ENCODE assay signal across 8 cellular contexts in the genomic region with DNA sequence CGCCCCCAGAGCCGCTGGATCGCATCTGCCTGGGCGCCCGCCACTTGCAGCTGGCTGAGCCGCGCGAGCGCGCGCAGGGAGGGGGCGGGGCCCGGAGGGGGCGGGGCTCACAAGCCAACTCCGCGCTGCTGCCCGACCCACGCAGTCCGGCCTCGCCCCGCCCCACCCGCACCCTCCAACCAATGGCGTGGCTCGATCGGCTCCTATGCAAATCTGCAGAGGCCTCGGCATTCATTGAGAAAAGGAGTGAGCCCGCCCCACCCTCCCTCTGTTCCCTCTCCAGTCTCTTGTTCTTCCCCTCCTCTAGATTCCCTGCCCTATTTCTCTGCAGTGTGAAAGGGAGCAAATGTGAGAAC. TPM values are rescaled to one million over a fixed set of nuclear protein-coding genes. Genes with fewer than 3 reads are reported as not detected.
DNase-seq lines count a peak whose midpoint lies in the region; ATAC-seq, FAIRE-seq and TF ChIP-seq lines count a peak whose summit lies in the region.

ALK (minus strand) TSS at position 27 of the 356 bp plus-strand sequence. CDS start 927 bp downstream, outside the sequence.

- DNase-seq in D721Med (ENCODE audit: insufficient read length, low spot score) (peak; percentile 79), SHP77 treated with DMSO at 0.1 percent for 48 hours (lab: John Stamatoyannopoulos, UW) (peak; percentile 80), glutamatergic neuron (peak; percentile 96), osteoblast (ENCODE audit: insufficient read length, low spot score, missing footprints) (peak; percentile 93), tibial artery (peak; percentile 72 to 78)

- peaks cover 50% of the 10 kb centered on the region for H3K27me3 Mint-ChIP-seq in activated naive CD4-positive, alpha-beta T cell treated with anti-CD3 and anti-CD28 coated beads, Interleukin-2, amount 50 U/mL, for 24 hours
- H3K27me3 Mint-ChIP-seq in glutamatergic neuron (ENCODE audit: unreplicated experiment), result peaks cover 6% of the 10 kb centered on the region

- TF ChIP-seq CTCF in D721Med (IDR thresholded peaks at IDR 0.05; ENCODE audit: insufficient read depth, missing control alignments), result no peak
- no peak for TF ChIP-seq CTCF in KMS-11 (conservative IDR thresholded peaks at IDR 0.05; ENCODE audit: low read depth, low read length)
- no peak for TF ChIP-seq CTCF in glutamatergic neuron (IDR thresholded peaks at IDR 0.05; ENCODE audit: partially characterized antibody, unreplicated experiment)
- no peak for TF ChIP-seq CTCF in osteoblast (IDR thresholded peaks at IDR 0.05; ENCODE audit: extremely low read depth, low read depth, low read length)
- TF ChIP-seq CTCF in tibial artery (IDR thresholded peaks at IDR 0.05), result no peak

- H3K4me2 ChIP-seq in KMS-11 (peak within 1 kb of the TSS; percentile 97), osteoblast (ENCODE audit: insufficient read depth, low read length) (no peak within 1 kb of the TSS)

- no peaks in the 10 kb centered on the region for H3K9me3 ChIP-seq in osteoblast (ENCODE audit: low read depth, low read length)
- H3K9me3 ChIP-seq in tibial artery, result no peaks in the 10 kb centered on the region

- H3K36me3 ChIP-seq in KMS-11 (ENCODE audit: insufficient read depth), result no peaks in the 10 kb centered on the region
- no peaks in the 10 kb centered on the region for H3K36me3 ChIP-seq in osteoblast (ENCODE audit: insufficient read depth, low read length)
- no peaks in the 10 kb centered on the region for H3K36me3 ChIP-seq in tibial artery

- H3K79me2 ChIP-seq in KMS-11 (ENCODE audit: insufficient read depth, low read depth) (no peaks in the 10 kb centered on the region), osteoblast (ENCODE audit: insufficient read depth, low read length) (no peaks in the 10 kb centered on the region)

- FAIRE-seq in D721Med (lab: Jason Lieb, UNC), result no peak

- H3K36me3 Mint-ChIP-seq in activated naive CD4-positive, alpha-beta T cell treated with anti-CD3 and anti-CD28 coated beads, Interleukin-2, amount 50 U/mL, for 24 hours, result no peaks in the 10 kb centered on the region
- no peaks in the 10 kb centered on the region for H3K36me3 Mint-ChIP-seq in glutamatergic neuron (ENCODE audit: unreplicated experiment)

- peaks cover 5% of the 10 kb centered on the region for H3K9me3 Mint-ChIP-seq in activated naive CD4-positive, alpha-beta T cell treated with anti-CD3 and anti-CD28 coated beads, Interleukin-2, amount 50 U/mL, for 24 hours
- H3K9me3 Mint-ChIP-seq in glutamatergic neuron (ENCODE audit: unreplicated experiment), result peaks cover 10% of the 10 kb centered on the region

- H3K27ac Mint-ChIP-seq in activated naive CD4-positive, alpha-beta T cell treated with anti-CD3 and anti-CD28 coated beads, Interleukin-2, amount 50 U/mL, for 24 hours, result no peak within 1 kb of the TSS
- H3K27ac Mint-ChIP-seq in glutamatergic neuron (ENCODE audit: unreplicated experiment), result no peak within 1 kb of the TSS

- ATAC-seq in GM21825 (IDR thresholded peaks at IDR 0.05; ENCODE audit: unreplicated experiment), result no peak

- H3K9ac ChIP-seq in KMS-11, result no peak within 1 kb of the TSS

- H2AFZ ChIP-seq in KMS-11 (ENCODE audit: low read depth) (peak within 1 kb of the TSS; percentile 83), osteoblast (ENCODE audit: low read length) (peak within 1 kb of the TSS; percentile 9)

- H4K20me1 ChIP-seq in KMS-11 (ENCODE audit: insufficient read depth) (no peaks in the 10 kb centered on the region), osteoblast (ENCODE audit: insufficient read depth, low read length) (no peaks in the 10 kb centered on the region)

- H3K27ac ChIP-seq in KMS-11 (no peak within 1 kb of the TSS), osteoblast (ENCODE audit: low read depth, low read length) (no peak within 1 kb of the TSS), tibial artery (no peak within 1 kb of the TSS)

- peaks cover 4% of the 10 kb centered on the region for H3K4me1 ChIP-seq in KMS-11 (ENCODE audit: low read depth, poor library complexity, severe bottlenecking)
- no peaks in the 10 kb centered on the region for H3K4me1 ChIP-seq in osteoblast (ENCODE audit: insufficient read depth, low read length)
- H3K4me1 ChIP-seq in tibial artery, result peaks cover 0 to 27% (median 19%) of the 10 kb centered on the region in 4 donors

- H3K4me1 Mint-ChIP-seq in activated naive CD4-positive, alpha-beta T cell treated with anti-CD3 and anti-CD28 coated beads, Interleukin-2, amount 50 U/mL, for 24 hours, result peaks cover 15% of the 10 kb centered on the region
- peaks cover 11% of the 10 kb centered on the region for H3K4me1 Mint-ChIP-seq in glutamatergic neuron (ENCODE audit: low read depth, unreplicated experiment)

- H3K4me3 ChIP-seq in KMS-11 (IDR thresholded peaks at IDR 0.05; ENCODE audit: insufficient read depth, low read depth, low read length), result peak within 1 kb of the TSS; percentile 76
- H3K4me3 ChIP-seq in osteoblast (ENCODE audit: insufficient read depth, low read length), result no peak within 1 kb of the TSS
- H3K4me3 ChIP-seq in tibial artery, result peak within 1 kb of the TSS; percentile 32 to 44

- peak within 1 kb of the TSS; percentile 28 for H3K4me3 Mint-ChIP-seq in activated naive CD4-positive, alpha-beta T cell treated with anti-CD3 and anti-CD28 coated beads, Interleukin-2, amount 50 U/mL, for 24 hours
- peak within 1 kb of the TSS; percentile 89 for H3K4me3 Mint-ChIP-seq in glutamatergic neuron (ENCODE audit: unreplicated experiment)

- H3K27me3 ChIP-seq in KMS-11 (ENCODE audit: insufficient read depth, low read depth) (peaks cover 11% of the 10 kb centered on the region; the same call in 1 of the 2 replicates), osteoblast (ENCODE audit: insufficient read depth, low read length) (peaks cover 40% of the 10 kb centered on the region), tibial artery (peaks cover 0 to 77% of the 10 kb centered on the region in 2 donors)

- intact Hi-C loops in tibial artery (cut with DNase I; ENCODE audit: low total_unique reads), result no loop called here

RNA-seq across cellular contexts. Expression of gene ALK, which starts in this region (rescaled TPM):
- total RNA-seq in glutamatergic neuron (ENCODE audit: unreplicated experiment), result 9.6 TPM
- total RNA-seq in osteoblast, result under 0.01 and 0.29 TPM in 2 replicates

Comparison
In these comparisons a context has a peak if more than half of its experiments do, and no peak if none do; other contexts are left out.
1. Peak in DNase-seq in osteoblast; RNA of the gene not detected or under 1 TPM.